ENCODE assay signal across 15 cellular contexts in genomic region chr12:51994959-51995358, GRCh38. TPM values are rescaled to one million over a fixed set of nuclear protein-coding genes. Genes with fewer than 3 reads are reported as not detected.
A peak's percentile ranks its signal among the peaks of the same experiment; 100 is the strongest.
DNase-seq lines count a peak whose midpoint lies in the region; ATAC-seq and TF ChIP-seq lines count a peak whose summit lies in the region.
"Had no signal": no experiment of that assay in that cellular context is flagged by ENCODE, and none has a peak within 500 bp of the region (broad histone marks: within the 10 kb centered on the region; RNA-seq: fewer than 3 reads in every experiment).

No MANE protein-coding gene starts in this region.

- no peaks in the 10 kb centered on the region for H3K36me3 ChIP-seq in CD8-positive, alpha-beta memory T cell (ENCODE audit: insufficient read depth, low read length)

- DNase-seq in EH (ENCODE audit: low read depth) (peak; percentile 73), islet precursor cell (peak; percentile 84)
- DNase-seq in stimulated activated CD4-positive, alpha-beta T cell treated with anti-CD3 and anti-CD28 coated beads, Interleukin-12 subunit alpha, Interleukin-12 subunit beta, amount 100 ng/mL, for 4 hours = no peak
- DNase-seq in CD8-positive, alpha-beta memory T cell = no peak
- DNase-seq: COR-L47; NCI-H187; NCI-H446 treated with DMSO at 0.1 percent for 48 hours; NK-92 treated with Interleukin-12 subunit alpha and Interleukin-12 subunit beta, amount 100 ng/mL, for 24 hours; SHP77 treated with DMSO at 0.1 percent for 48 hours had no signal

- peaks cover 2 to 4% (median 3%) of the 10 kb centered on the region in 3 donors for H3K4me1 Mint-ChIP-seq in CD8-positive, alpha-beta memory T cell

- H3K9me3 Mint-ChIP-seq in CD8-positive, alpha-beta memory T cell = no peaks in the 10 kb centered on the region

- CTCF ChIA-PET in CD8-positive, alpha-beta memory T cell (lab: Charles Lee) = interaction anchor here (0.7 to 21.9 kb wide), 4 partner anchors 9 to 86 kb away, joined by 3 to 488 read pairs (median 4); no protein-coding TSS in a partner anchor

- peak overlapping the region in 1 of 8 donors; percentile 50 for H3K27ac Mint-ChIP-seq in CD8-positive, alpha-beta memory T cell

- H3K9me3 ChIP-seq in CD8-positive, alpha-beta memory T cell (ENCODE audit: low read length) = no peaks in the 10 kb centered on the region

- POLR2A ChIA-PET in CD8-positive, alpha-beta memory T cell (lab: Charles Lee) = no interaction called here

- H3K4me3 ChIP-seq in CD8-positive, alpha-beta memory T cell (ENCODE audit: low read length) = no peak overlapping the region
- H3K4me3 ChIP-seq: K562 had no signal

- H3K27me3 ChIP-seq in CD8-positive, alpha-beta memory T cell (ENCODE audit: insufficient read depth, low read length, poor library complexity, severe bottlenecking) = no peaks in the 10 kb centered on the region

- peaks cover 0 to 1% of the 10 kb centered on the region in 2 donors for H3K27me3 Mint-ChIP-seq in CD8-positive, alpha-beta memory T cell

- no peak overlapping the region for H3K27ac ChIP-seq in CD8-positive, alpha-beta memory T cell (ENCODE audit: low read depth, low read length)
- H3K27ac ChIP-seq: C4-2B had no signal

- no peaks in the 10 kb centered on the region for H3K4me1 ChIP-seq in CD8-positive, alpha-beta memory T cell (ENCODE audit: insufficient read depth, low read length)

- ATAC-seq in SK-N-SH treated with all-trans-retinoic acid at 6 μM for 48 hours (peak; percentile 64), GM18520 (IDR thresholded peaks at IDR 0.05; ENCODE audit: unreplicated experiment) (no peak), HG03378 (IDR thresholded peaks at IDR 0.05; ENCODE audit: unreplicated experiment) (no peak)
- ATAC-seq: HCT116 had no signal

- H3K4me3 Mint-ChIP-seq in CD8-positive, alpha-beta memory T cell = no peak overlapping the region

- peaks cover 0 to 25% (median 6%) of the 10 kb centered on the region in 3 donors for H3K36me3 Mint-ChIP-seq in CD8-positive, alpha-beta memory T cell

TF ChIP-seq in SK-N-SH treated with all-trans-retinoic acid at 6 μM for 48 hours, 23 proteins besides CTCF, POLR2A, EP300 and RAD21:
- TF ChIP-seq SNAI2 (CRISPR knock-in tag; IDR thresholded peaks at IDR 0.05) = no peak
- no peak for TF ChIP-seq ZNF565 (CRISPR knock-in tag; conservative IDR thresholded peaks at IDR 0.05; ENCODE audit: low read depth)
- TF ChIP-seq ZFP3 (CRISPR knock-in tag; IDR thresholded peaks at IDR 0.05) = no peak
- TF ChIP-seq GLIS3 (CRISPR knock-in tag; IDR thresholded peaks at IDR 0.05) = no peak
- no peak for TF ChIP-seq ZC3H10 (CRISPR knock-in tag; IDR thresholded peaks at IDR 0.05)
- TF ChIP-seq ARNTL (CRISPR knock-in tag; IDR thresholded peaks at IDR 0.05; ENCODE audit: borderline replicate concordance, low read depth) = no peak
- no peak for TF ChIP-seq TSHZ2 (CRISPR knock-in tag; IDR thresholded peaks at IDR 0.05)
- no peak for TF ChIP-seq BACH2 (CRISPR knock-in tag; IDR thresholded peaks at IDR 0.05; ENCODE audit: borderline replicate concordance)
- no peak for TF ChIP-seq ZNF8 (CRISPR knock-in tag; IDR thresholded peaks at IDR 0.05)
- no peak for TF ChIP-seq TCF4 (CRISPR knock-in tag; IDR thresholded peaks at IDR 0.05; ENCODE audit: borderline replicate concordance)
TF ChIP-seq in SK-N-SH treated with all-trans-retinoic acid at 6 μM for 48 hours: peak in this region for 0.

RNA-seq across cellular contexts. Expression of gene TAMALIN, which starts 11.8 kb away (rescaled TPM):
- total RNA-seq in CD8-positive, alpha-beta memory T cell = 1 to 10 TPM; 7.3 to 8.4 TPM
- 1.4 TPM for polyA plus RNA-seq in CD8-positive, alpha-beta memory T cell

RNA-seq across cellular contexts. Expression of gene ACVR1B, which starts 43.5 kb away (rescaled TPM):
- 1 to 10 TPM; 7.8 to 8.7 TPM for total RNA-seq in CD8-positive, alpha-beta memory T cell
- 1.3 TPM for polyA plus RNA-seq in CD8-positive, alpha-beta memory T cell

RNA-seq across cellular contexts. Expression of gene NR4A1, which starts 56.3 kb away (rescaled TPM):
- 10 to 100 TPM; 20.4 to 23.4 TPM for total RNA-seq in CD8-positive, alpha-beta memory T cell
- polyA plus RNA-seq in CD8-positive, alpha-beta memory T cell = 0.84 TPM

Comparison
In these comparisons a context has a peak if more than half of its experiments do, and no peak if none do; other contexts are left out.
1. DNase-seq: peak in EH (single experiment) and islet precursor cell (single experiment); none in stimulated activated CD4-positive, alpha-beta T cell treated with anti-CD3 and anti-CD28 coated beads, Interleukin-12 subunit alpha, Interleukin-12 subunit beta, amount 100 ng/mL, for 4 hours (single experiment) and CD8-positive, alpha-beta memory T cell (0 of 5).